In the genomic region with DNA sequence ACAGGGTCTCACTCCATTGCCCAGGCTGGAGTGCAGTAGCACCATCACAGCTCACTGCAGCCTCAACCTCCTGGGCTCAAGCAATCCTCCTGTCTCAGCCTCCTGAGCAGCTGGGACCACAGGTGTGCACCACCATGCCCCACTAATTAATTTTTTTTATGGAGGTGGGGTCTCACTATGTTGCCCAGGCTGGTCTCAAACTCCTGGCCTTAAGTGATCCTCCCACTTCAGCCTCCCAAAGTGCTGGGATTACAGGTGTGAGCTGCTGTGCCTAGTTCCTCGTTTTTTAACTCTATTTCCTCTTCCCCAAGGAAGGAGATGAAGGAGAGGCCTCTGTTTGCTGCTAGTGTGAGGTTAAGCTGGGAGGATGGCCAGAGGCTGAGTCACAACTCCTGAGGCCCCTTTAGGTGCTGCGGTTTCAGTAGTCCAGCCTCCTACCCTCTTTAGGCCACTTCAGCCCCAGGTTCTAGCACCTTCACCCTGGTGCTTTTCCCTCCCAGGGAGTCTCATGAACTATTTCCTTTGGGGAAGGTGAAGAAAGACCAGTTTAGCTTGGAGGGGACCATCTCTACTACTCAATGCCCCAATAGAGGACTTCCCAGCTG, we compare ENCODE assay signal across 15 cellular contexts. TPM values are rescaled to one million over a fixed set of nuclear protein-coding genes. Genes with fewer than 3 reads are reported as not detected.
A peak's percentile ranks its signal among the peaks of the same experiment; 100 is the strongest.
DNase-seq lines count a peak whose midpoint lies in the region; ATAC-seq, FAIRE-seq and TF ChIP-seq lines count a peak whose summit lies in the region.
"Not testable (repeated sequence)": the region's sequence is repeated elsewhere in the genome, so short reads cannot be mapped to it uniquely, and the experiment has no call there.
"Had no signal": no experiment of that assay in that cellular context is flagged by ENCODE, and none has a peak within 500 bp of the region (broad histone marks: within the 10 kb centered on the region; RNA-seq: fewer than 3 reads in every experiment).

No MANE protein-coding gene starts in this region.

- not testable (repeated sequence) for H3K36me3 ChIP-seq in BLaER1 treated with 17β-estradiol and CSF1 and Interleukin-3, amounts not matched to agents 10 nM and 100 nM; RWPE2 (ENCODE audit: low read depth); K562 (ENCODE audit: control insufficient read depth, insufficient read depth, low read length)

- WGBS in K562 (ENCODE audit: insufficient coverage, low coverage, missing lambda C conversion rate): 0% methylated on average over 1 of the region's 2 CpGs

- H3K36me3 Mint-ChIP-seq in stimulated activated effector memory CD8-positive, alpha-beta T cell treated with anti-CD3 and anti-CD28 coated beads, Interleukin-12 subunit alpha, Interleukin-12 subunit beta, amount 100 ng/mL, for 72 hours: not testable (repeated sequence)

- not testable (repeated sequence) for FAIRE-seq in K562 (lab: Jason Lieb, UNC)

- not testable (repeated sequence) for H3K9me3 Mint-ChIP-seq in stimulated activated effector memory CD8-positive, alpha-beta T cell treated with anti-CD3 and anti-CD28 coated beads, Interleukin-12 subunit alpha, Interleukin-12 subunit beta, amount 100 ng/mL, for 72 hours

- H3K4me1 Mint-ChIP-seq in stimulated activated effector memory CD8-positive, alpha-beta T cell treated with anti-CD3 and anti-CD28 coated beads, Interleukin-12 subunit alpha, Interleukin-12 subunit beta, amount 100 ng/mL, for 72 hours: peaks cover 24% of the 10 kb centered on the region

- H3K4me1 ChIP-seq in BLaER1 treated with 17β-estradiol and CSF1 and Interleukin-3, amounts not matched to agents 10 nM and 100 nM: peaks cover 23 to 33% (median 27%) of the 10 kb centered on the region in 10 experiments
- H3K4me1 ChIP-seq in RWPE2 (ENCODE audit: insufficient read depth, poor library complexity, severe bottlenecking); K562 (replicated peaks in 1 of 2; ENCODE audit: control insufficient read depth in 2 of 2, insufficient read depth in 2 of 2, low read length in 2 of 2): not testable (repeated sequence)

- not testable (repeated sequence) for H2AFZ ChIP-seq in K562 (ENCODE audit: low read depth, low read length)

- not testable (repeated sequence) for H3K4me3 ChIP-seq in BLaER1 treated with 17β-estradiol and CSF1 and Interleukin-3, amounts not matched to agents 10 nM and 100 nM; NB4 (ENCODE audit: low read depth, low read length); RWPE2 (ENCODE audit: severe bottlenecking); K562; foreskin fibroblast (ENCODE audit: low read depth in 1 of 2, low read length in 2 of 2)

- H3K79me2 ChIP-seq in K562 (ENCODE audit: control insufficient read depth, insufficient read depth, low read length): not testable (repeated sequence)

- BruUV-seq in K562 (replicated peaks; lab: Mats Ljungman, UMichigan): not testable (repeated sequence)

- H3K9ac ChIP-seq in BLaER1 treated with 17β-estradiol and CSF1 and Interleukin-3, amounts not matched to agents 10 nM and 100 nM; K562 (ENCODE audit: insufficient read depth in 1 of 2, low read depth in 2 of 2, low read length in 2 of 2): not testable (repeated sequence)

- TF ChIP-seq CTCF in NB4 (IDR thresholded peaks at IDR 0.05; ENCODE audit: low read depth, low read length); RWPE2 (IDR thresholded peaks at IDR 0.05; ENCODE audit: poor library complexity, severe bottlenecking); K562 (IDR thresholded peaks at IDR 0.05 in 2 of 3, conservative IDR thresholded peaks at IDR 0.05 in 1 of 3; ENCODE audit: insufficient read depth in 2 of 3, low read depth in 1 of 3, low read length in 3 of 3); foreskin fibroblast (IDR thresholded peaks at IDR 0.05; ENCODE audit: low read depth, low read length): not testable (repeated sequence)

- POLR2A ChIA-PET in K562 (lab: Yijun Ruan, JAX): interaction anchor here (1.0 to 1.2 kb wide), 2 partner anchors 16 to 24 kb away, joined by 3 read pairs; no protein-coding TSS in a partner anchor

- 0 out of 22 replicates have a peak overlapping the region, but pooled peaks of 2 of the 11 experiments have one; percentile 9 to 31 for H3K27ac ChIP-seq in BLaER1 treated with 17β-estradiol and CSF1 and Interleukin-3, amounts not matched to agents 10 nM and 100 nM
- not testable (repeated sequence) for H3K27ac ChIP-seq in RWPE2 (ENCODE audit: poor library complexity, severe bottlenecking); K562 (ENCODE audit: extremely low read depth, low read depth, low read length)

- CTCF ChIA-PET in K562 (lab: Yijun Ruan, JAX; ENCODE audit: low intra/inter-chr PET ratio): interaction anchor here (2.5 kb wide), 1 partner anchor 196 kb away, joined by 9 read pairs; no protein-coding TSS in a partner anchor

- H3K9me3 ChIP-seq in BLaER1 treated with 17β-estradiol and CSF1 and Interleukin-3, amounts not matched to agents 10 nM and 100 nM (replicated peaks in 1 of 11): peaks cover 0 to 13% (median 6%) of the 10 kb centered on the region in 11 experiments; a peak in 12 of 22 replicates
- not testable (repeated sequence) for H3K9me3 ChIP-seq in RWPE2 (ENCODE audit: severe bottlenecking); K562 (replicated peaks; ENCODE audit: control insufficient read depth, insufficient read depth, low read depth, low read length)

- peak; percentile 73 for DNase-seq in HT1080 (ENCODE audit: low read depth)
- DNase-seq in NB4 (ENCODE audit: low read depth): peak; percentile 65
- not testable (repeated sequence) for DNase-seq in RWPE2 (ENCODE audit: low spot score); K562 (ENCODE audit: extremely low read depth in 1 of 4, low spot score in 3 of 4); stimulated activated effector memory CD8-positive, alpha-beta T cell treated with anti-CD3 and anti-CD28 coated beads, Interleukin-12 subunit alpha, Interleukin-12 subunit beta, amount 100 ng/mL, for 72 hours (ENCODE audit: low spot score in 2 of 2)
- DNase-seq in foreskin fibroblast: peak; percentile 13 to 45

- H3K4me2 ChIP-seq in BLaER1 treated with 17β-estradiol and CSF1 and Interleukin-3, amounts not matched to agents 10 nM and 100 nM: peak overlapping the region; percentile 39 to 83 (median 67); a peak in 19 of 22 replicates
- H3K4me2 ChIP-seq in K562 (ENCODE audit: insufficient read depth, low read length): not testable (repeated sequence)

- in situ Hi-C loops in K562 (cut with MboI): not testable (repeated sequence)

- intact Hi-C loops in K562 (cut with micrococcal nuclease): not testable (repeated sequence)

- ATAC-seq in GM21423 (IDR thresholded peaks at IDR 0.05; ENCODE audit: unreplicated experiment): peak; percentile 23
- peak; percentile 76 for ATAC-seq in RWPE2 (ENCODE audit: low read depth)
- not testable (repeated sequence) for ATAC-seq in K562; stimulated activated effector memory CD8-positive, alpha-beta T cell treated with anti-CD3 and anti-CD28 coated beads, Interleukin-12 subunit alpha, Interleukin-12 subunit beta, amount 100 ng/mL, for 72 hours

- H4K20me1 ChIP-seq in BLaER1 treated with 17β-estradiol and CSF1 and Interleukin-3, amounts not matched to agents 10 nM and 100 nM; K562 (replicated peaks; ENCODE audit: control insufficient read depth, insufficient read depth, low read length): not testable (repeated sequence)

- not testable (repeated sequence) for H3K9me1 ChIP-seq in K562 (ENCODE audit: control insufficient read depth, insufficient read depth, low read length)

- H3K27ac Mint-ChIP-seq in stimulated activated effector memory CD8-positive, alpha-beta T cell treated with anti-CD3 and anti-CD28 coated beads, Interleukin-12 subunit alpha, Interleukin-12 subunit beta, amount 100 ng/mL, for 72 hours: peak overlapping the region; percentile 56

- H3K4me3 Mint-ChIP-seq in stimulated activated effector memory CD8-positive, alpha-beta T cell treated with anti-CD3 and anti-CD28 coated beads, Interleukin-12 subunit alpha, Interleukin-12 subunit beta, amount 100 ng/mL, for 72 hours: not testable (repeated sequence)

- not testable (repeated sequence) for TF ChIP-seq EP300 in K562 (IDR thresholded peaks at IDR 0.05; ENCODE audit: low read length)

- TF ChIP-seq RAD21 in K562 (CRISPR knock-in tag; conservative IDR thresholded peaks at IDR 0.05 in 1 of 2, IDR thresholded peaks at IDR 0.05 in 1 of 2): not testable (repeated sequence)

- not testable (repeated sequence) for H3K27me3 ChIP-seq in BLaER1 treated with 17β-estradiol and CSF1 and Interleukin-3, amounts not matched to agents 10 nM and 100 nM; RWPE2 (ENCODE audit: insufficient read depth, poor library complexity, severe bottlenecking); K562 (ENCODE audit: control insufficient read depth in 2 of 2, insufficient read depth in 2 of 2, low read length in 2 of 2)

- not testable (repeated sequence) for TF ChIP-seq POLR2A in NB4 (IDR thresholded peaks at IDR 0.05; ENCODE audit: extremely low read depth, insufficient read length); K562 (conservative IDR thresholded peaks at IDR 0.05)

RNA-seq across cellular contexts. Expression of a gene that starts 25.3 kb away (rescaled TPM):
- total RNA-seq in HT1080 (2014; rRNA removed; shearing (Covaris generic)): not detected in 2 replicates
- polyA plus RNA-seq in HT1080 (2015; cell fraction: cytosol; rRNA removed): not detected in 2 replicates
- polyA plus RNA-seq in HT1080 (2015; cell fraction: nucleus; rRNA removed): not detected in 2 replicates
- total RNA-seq in K562 (2011; cell fraction: chromatin; rRNA removed; ENCODE audit: low replicate concordance): not detected in 2 replicates
- total RNA-seq in K562 (2011; cell fraction: nucleolus; rRNA removed): not detected in 2 replicates
- total RNA-seq in K562 (2011; cell fraction: nucleoplasm; rRNA removed): not detected in 2 replicates
- not detected in 2 replicates for total RNA-seq in K562 (2014; rRNA removed)
- total RNA-seq in K562 (2014; rRNA removed; fragmentation: Illumina TruSeq; extraction: Trizol): not detected in 2 replicates
- total RNA-seq in K562 (2015; rRNA removed; fragmentation: Illumina TruSeq; extraction: Trizol): not detected in 2 replicates
- not detected in 2 replicates for total RNA-seq in K562 (2021)
- polyA plus RNA-seq in K562 (2011; rRNA removed): not detected in 2 replicates
- not detected in 2 replicates for polyA plus RNA-seq in K562 (2011; cell fraction: cytosol; rRNA removed)
- polyA plus RNA-seq in K562 (2011; cell fraction: nucleus; rRNA removed): not detected in 2 replicates
- not detected in 2 replicates for polyA plus RNA-seq in K562 (2012)
- not detected in 2 replicates for polyA plus RNA-seq in K562 (2014; fragmentation: Illumina TruSeq; extraction: Trizol)
- not detected for polyA plus RNA-seq in K562 (2014; fragmentation: Nextera tagmentation; extraction: Ambion mirVana)
- polyA plus RNA-seq in K562 (2014; rRNA removed): not detected in 2 replicates
- polyA minus RNA-seq in K562 (2011; rRNA and poly(A)+ RNA removed): not detected in 2 replicates
- not detected in 2 replicates for polyA minus RNA-seq in K562 (2011; cell fraction: cytosol; rRNA and poly(A)+ RNA removed)
- polyA minus RNA-seq in K562 (2011; cell fraction: nucleus; rRNA and poly(A)+ RNA removed): not detected in 2 replicates
- total RNA-seq: activated B cell treated with CpG ODN at 0.5 μM for 24 hours, dermis microvascular lymphatic vessel endothelial cell, fibroblast of villous mesenchyme, H9, prostate gland, tibial nerve had no signal
- polyA plus RNA-seq: aorta had no signal

RNA-seq across cellular contexts. Expression of a gene that starts 40.2 kb away (rescaled TPM):
- 11.7 and 21.9 TPM in 2 replicates for total RNA-seq in HT1080 (2014; rRNA removed; shearing (Covaris generic))
- polyA plus RNA-seq in HT1080 (2015; cell fraction: cytosol; rRNA removed): 42.6 and 43.1 TPM in 2 replicates
- polyA plus RNA-seq in HT1080 (2015; cell fraction: nucleus; rRNA removed): 104 and 122 TPM in 2 replicates
- total RNA-seq in K562 (2011; cell fraction: chromatin; rRNA removed; ENCODE audit: low replicate concordance): 32.9 and 64.5 TPM in 2 replicates
- 53.7 and 68.7 TPM in 2 replicates for total RNA-seq in K562 (2011; cell fraction: nucleolus; rRNA removed)
- total RNA-seq in K562 (2011; cell fraction: nucleoplasm; rRNA removed): 47.4 and 51.2 TPM in 2 replicates
- total RNA-seq in K562 (2014; rRNA removed) (19.8 and 21.7 TPM in 2 replicates), K562 (2014; rRNA removed; fragmentation: Illumina TruSeq; extraction: Trizol) (8.8 and 10.4 TPM in 2 replicates), K562 (2015; rRNA removed; fragmentation: Illumina TruSeq; extraction: Trizol) (17.7 and 18.2 TPM in 2 replicates), K562 (2021) (34.5 and 36.8 TPM in 2 replicates)
- polyA plus RNA-seq in K562 (2011; rRNA removed) (33.2 and 38.4 TPM in 2 replicates), K562 (2014; fragmentation: Illumina TruSeq; extraction: Trizol) (27.8 and 40.9 TPM in 2 replicates), K562 (2014; fragmentation: Nextera tagmentation; extraction: Ambion mirVana) (10 to 100 TPM; 11.0 to 18.6 TPM), K562 (2014; rRNA removed) (53.7 and 56.1 TPM in 2 replicates)
- 49.6 and 54.6 TPM in 2 replicates for polyA plus RNA-seq in K562 (2011; cell fraction: cytosol; rRNA removed)
- 164 and 205 TPM in 2 replicates for polyA plus RNA-seq in K562 (2011; cell fraction: nucleus; rRNA removed)
- polyA plus RNA-seq in K562 (2012): 31.9 and 54.5 TPM in 2 replicates
- polyA minus RNA-seq in K562 (2011; rRNA and poly(A)+ RNA removed): 7.8 and 10.4 TPM in 2 replicates
- polyA minus RNA-seq in K562 (2011; cell fraction: cytosol; rRNA and poly(A)+ RNA removed): 8.9 TPM in 2 replicates
- 25.7 and 34.4 TPM in 2 replicates for polyA minus RNA-seq in K562 (2011; cell fraction: nucleus; rRNA and poly(A)+ RNA removed)

RNA-seq across cellular contexts. Expression of a gene that starts 53.0 kb away (rescaled TPM):
- total RNA-seq in HT1080 (2014; rRNA removed; shearing (Covaris generic)): 18.0 and 20.8 TPM in 2 replicates
- polyA plus RNA-seq in HT1080 (2015; cell fraction: cytosol; rRNA removed): 16.2 and 17.5 TPM in 2 replicates
- 33.9 and 42.3 TPM in 2 replicates for polyA plus RNA-seq in HT1080 (2015; cell fraction: nucleus; rRNA removed)
- total RNA-seq in K562 (2011; cell fraction: chromatin; rRNA removed; ENCODE audit: low replicate concordance): 28.3 and 36.5 TPM in 2 replicates
- 27.8 and 28.2 TPM in 2 replicates for total RNA-seq in K562 (2011; cell fraction: nucleolus; rRNA removed)
- 29.5 and 37.6 TPM in 2 replicates for total RNA-seq in K562 (2011; cell fraction: nucleoplasm; rRNA removed)
- total RNA-seq in K562 (2014; rRNA removed) (18.6 and 26.9 TPM in 2 replicates), K562 (2014; rRNA removed; fragmentation: Illumina TruSeq; extraction: Trizol) (13.6 and 14.2 TPM in 2 replicates), K562 (2015; rRNA removed; fragmentation: Illumina TruSeq; extraction: Trizol) (14.5 and 14.6 TPM in 2 replicates), K562 (2021) (20.0 and 26.0 TPM in 2 replicates)
- polyA plus RNA-seq in K562 (2011; rRNA removed) (12.4 and 14.8 TPM in 2 replicates), K562 (2014; fragmentation: Illumina TruSeq; extraction: Trizol) (14.1 and 18.3 TPM in 2 replicates), K562 (2014; fragmentation: Nextera tagmentation; extraction: Ambion mirVana) (1 to 10 TPM in 1 of 2 experiments, under 1 TPM in 1; 0.76 to 1.8 TPM), K562 (2014; rRNA removed) (14.4 and 16.5 TPM in 2 replicates)
- polyA plus RNA-seq in K562 (2011; cell fraction: cytosol; rRNA removed): 8.9 and 10.7 TPM in 2 replicates
- polyA plus RNA-seq in K562 (2011; cell fraction: nucleus; rRNA removed): 35.7 and 38.4 TPM in 2 replicates
- 15.4 and 24.1 TPM in 2 replicates for polyA plus RNA-seq in K562 (2012)
- polyA minus RNA-seq in K562 (2011; rRNA and poly(A)+ RNA removed): 16.5 and 17.2 TPM in 2 replicates
- 8.8 and 9.6 TPM in 2 replicates for polyA minus RNA-seq in K562 (2011; cell fraction: cytosol; rRNA and poly(A)+ RNA removed)
- 29.2 and 37.0 TPM in 2 replicates for polyA minus RNA-seq in K562 (2011; cell fraction: nucleus; rRNA and poly(A)+ RNA removed)

RNA-seq across cellular contexts. Expression of a gene that starts 53.3 kb away (rescaled TPM):
- total RNA-seq in HT1080 (2014; rRNA removed; shearing (Covaris generic)): 0.35 and 0.84 TPM in 2 replicates
- 0.92 and 1.2 TPM in 2 replicates for polyA plus RNA-seq in HT1080 (2015; cell fraction: cytosol; rRNA removed)
- 3.9 and 6.7 TPM in 2 replicates for polyA plus RNA-seq in HT1080 (2015; cell fraction: nucleus; rRNA removed)
- total RNA-seq in K562 (2011; cell fraction: chromatin; rRNA removed; ENCODE audit: low replicate concordance): 1.5 and 2.4 TPM in 2 replicates
- total RNA-seq in K562 (2011; cell fraction: nucleolus; rRNA removed): 0.67 and 0.92 TPM in 2 replicates
- 0.95 and 1.1 TPM in 2 replicates for total RNA-seq in K562 (2011; cell fraction: nucleoplasm; rRNA removed)
- total RNA-seq in K562 (2014; rRNA removed) (0.05 and 0.20 TPM in 2 replicates), K562 (2014; rRNA removed; fragmentation: Illumina TruSeq; extraction: Trizol) (0.10 and 0.11 TPM in 2 replicates), K562 (2015; rRNA removed; fragmentation: Illumina TruSeq; extraction: Trizol) (0.19 and 0.25 TPM in 2 replicates), K562 (2021) (0.44 and 0.67 TPM in 2 replicates)
- polyA plus RNA-seq in K562 (2011; rRNA removed) (0.59 and 0.66 TPM in 2 replicates), K562 (2014; fragmentation: Illumina TruSeq; extraction: Trizol) (0.30 and 0.32 TPM in 2 replicates), K562 (2014; fragmentation: Nextera tagmentation; extraction: Ambion mirVana) (under 1 TPM in 1 of 2 experiments, not detected in 1; 0.06 TPM), K562 (2014; rRNA removed) (0.05 and 0.27 TPM in 2 replicates)
- 0.53 and 0.57 TPM in 2 replicates for polyA plus RNA-seq in K562 (2011; cell fraction: cytosol; rRNA removed)
- 2.5 and 3.6 TPM in 2 replicates for polyA plus RNA-seq in K562 (2011; cell fraction: nucleus; rRNA removed)
- polyA plus RNA-seq in K562 (2012): 0.74 and 0.96 TPM in 2 replicates
- 0.09 and 0.28 TPM in 2 replicates for polyA minus RNA-seq in K562 (2011; rRNA and poly(A)+ RNA removed)
- 2.2 TPM in 1 of 2 replicates, not detected in the other for polyA minus RNA-seq in K562 (2011; cell fraction: cytosol; rRNA and poly(A)+ RNA removed)
- polyA minus RNA-seq in K562 (2011; cell fraction: nucleus; rRNA and poly(A)+ RNA removed): 0.27 and 0.56 TPM in 2 replicates
